14 cellular contexts compared by ENCODE assay signal in genomic region chr7:32048970-32049369, GRCh38. TPM values are rescaled to one million over a fixed set of nuclear protein-coding genes. Genes with fewer than 3 reads are reported as not detected.
A peak's percentile ranks its signal among the peaks of the same experiment; 100 is the strongest.
DNase-seq lines count a peak whose midpoint lies in the region; ATAC-seq and TF ChIP-seq lines count a peak whose summit lies in the region.
"Had no signal": no experiment of that assay in that cellular context is flagged by ENCODE, and none has a peak within 500 bp of the region (broad histone marks: within the 10 kb centered on the region; RNA-seq: fewer than 3 reads in every experiment).

No MANE protein-coding gene starts in this region.

- H3K27me3 ChIP-seq in dorsolateral prefrontal cortex (no peaks in the 10 kb centered on the region), MM.1S (replicated peaks; ENCODE audit: insufficient read depth, low read length) (no peaks in the 10 kb centered on the region)
- H3K27me3 ChIP-seq: gastroesophageal sphincter, left lung had no signal

- no peak overlapping the region for H2AFZ ChIP-seq in MM.1S (ENCODE audit: low read length)

- no peaks in the 10 kb centered on the region for H3K9me2 ChIP-seq in MM.1S (replicated peaks; ENCODE audit: insufficient read depth, low read length)

- DNase-seq in dorsolateral prefrontal cortex, result no peak
- DNase-seq in MM.1S, result no peak
- no peak for DNase-seq in DMS153 (lab: John Stamatoyannopoulos, UW)
- DNase-seq in NK-92 (lab: John Stamatoyannopoulos, UW; ENCODE audit: unreplicated experiment), result no peak
- no peak for DNase-seq in UCSD-AML1 (lab: John Stamatoyannopoulos, UW; ENCODE audit: unreplicated experiment)
- DNase-seq: activated naive CD4-positive, alpha-beta T cell treated with anti-CD3 and anti-CD28 coated beads, Interleukin-2, amount 50 U/mL, for 16 hours; CD4-positive, alpha-beta T cell; left lung; stimulated activated CD4-positive, alpha-beta T cell treated with anti-CD3 and anti-CD28 coated beads, Interleukin-1b, Interleukin-23, amount 100 ng/mL, for 48 hours had no signal

- ATAC-seq in GM18508 (IDR thresholded peaks at IDR 0.05; ENCODE audit: insufficient read depth, unreplicated experiment), result peak; percentile 45
- ATAC-seq in GM21447 (IDR thresholded peaks at IDR 0.05; ENCODE audit: unreplicated experiment), result peak; percentile 60
- peak; percentile 79 for ATAC-seq in HG03432 (IDR thresholded peaks at IDR 0.05; ENCODE audit: unreplicated experiment)
- ATAC-seq: gastroesophageal sphincter, left lung, SK-N-SH treated with all-trans-retinoic acid at 6 μM for 48 hours had no signal

- no peaks in the 10 kb centered on the region for H3K4me1 ChIP-seq in MM.1S (ENCODE audit: low read length)
- H3K4me1 ChIP-seq: left lung had no signal

- no peaks in the 10 kb centered on the region for H4K20me1 ChIP-seq in MM.1S (ENCODE audit: insufficient read depth, low read length)

- H3K27ac ChIP-seq in dorsolateral prefrontal cortex (peak overlapping the region in 46 of 59 donors; percentile 3 to 98 (median 82)), MM.1S (ENCODE audit: low read length) (no peak overlapping the region)
- H3K27ac ChIP-seq: gastroesophageal sphincter, left lung had no signal

- H3K4me2 ChIP-seq in MM.1S (ENCODE audit: low read depth, low read length), result no peak overlapping the region

- H3K79me2 ChIP-seq in MM.1S (ENCODE audit: low read length), result no peaks in the 10 kb centered on the region

- no peaks in the 10 kb centered on the region for H3K9me3 ChIP-seq in MM.1S (replicated peaks; ENCODE audit: insufficient read depth, low read length)
- H3K9me3 ChIP-seq: gastroesophageal sphincter, left lung had no signal

- TF ChIP-seq CTCF in dorsolateral prefrontal cortex (IDR thresholded peaks at IDR 0.05 in 54 of 56, conservative IDR thresholded peaks at IDR 0.05 in 2 of 56; ENCODE audit: low read depth in 1 of 56, partially characterized antibody in 56 of 56) (no peak), MM.1S (IDR thresholded peaks at IDR 0.05; ENCODE audit: low read length) (no peak)

- intact Hi-C loops in dorsolateral prefrontal cortex (cut with DNase I), result loop anchor here in 1 of 2 donors (10.0 kb wide), 1 partner anchor 116 kb away; no protein-coding TSS in a partner anchor

- H3F3A ChIP-seq in MM.1S (ENCODE audit: insufficient read depth, low read length), result no peaks in the 10 kb centered on the region

- H3K36me3 ChIP-seq in MM.1S (replicated peaks; ENCODE audit: insufficient read depth, low read length), result no peaks in the 10 kb centered on the region
- H3K36me3 ChIP-seq: gastroesophageal sphincter, left lung had no signal

- H3K9ac ChIP-seq in MM.1S (ENCODE audit: low read length), result no peak overlapping the region

- H3K4me3 ChIP-seq in dorsolateral prefrontal cortex (no peak overlapping the region), MM.1S (ENCODE audit: low read length) (no peak overlapping the region)
- H3K4me3 ChIP-seq: gastroesophageal sphincter, left lung had no signal

RNA-seq across cellular contexts. Expression of gene PDE1C, which starts 21.2 kb away (rescaled TPM):
- 100 to 1,000 TPM in 28 of 120 experiments, 10 to 100 TPM in 92; 32.4 to 247 (median 78.1) TPM for total RNA-seq in dorsolateral prefrontal cortex
- total RNA-seq: CD4-positive, alpha-beta T cell had no signal
